28 cellular contexts compared by ENCODE assay signal in the genomic region with DNA sequence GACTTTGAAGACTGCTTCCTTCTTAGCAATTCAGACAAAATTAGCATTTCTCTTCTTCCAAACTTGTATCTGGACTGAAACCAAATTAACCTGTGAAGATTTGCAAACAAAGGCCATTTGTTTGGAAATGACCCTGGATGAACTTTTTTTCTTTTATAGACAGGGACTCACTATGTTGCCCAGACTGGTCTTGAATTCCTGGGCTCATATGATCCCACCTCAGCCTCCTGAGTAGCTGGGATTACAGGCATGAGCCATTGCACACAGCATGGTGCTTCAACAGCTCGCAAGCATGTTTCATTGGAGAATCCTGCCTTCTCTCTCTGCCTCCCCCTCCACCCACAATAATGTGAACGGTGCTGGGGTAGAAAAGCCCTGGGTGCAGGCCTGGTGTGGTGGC.
"Had no signal": no experiment of that assay in that cellular context is flagged by ENCODE, and none has a peak within 500 bp of the region (broad histone marks: within the 10 kb centered on the region; RNA-seq: fewer than 3 reads in every experiment).

No MANE protein-coding gene starts in this region.

- H3K27me3 ChIP-seq: brain microvascular endothelial cell, colonic mucosa had no signal

- H3K4me3 ChIP-seq: colonic mucosa had no signal

- H3K27ac ChIP-seq: brain microvascular endothelial cell, colonic mucosa, epithelial cell of prostate, WERI-Rb-1 had no signal

- H3K9me3 Mint-ChIP-seq: activated naive CD4-positive, alpha-beta T cell treated with anti-CD3 and anti-CD28 coated beads, Interleukin-2, amount 10 ng/mL, durations not matched to agents 7 days and 5 days; activated T-helper 1 cell treated with anti-CD3 and anti-CD28 coated beads, Interleukin-12 subunit alpha, Interleukin-12 subunit beta, Interleukin-2, Interleukin-4 antibody, amounts not matched to agents 30 ng/mL and 10 ng/mL and 1 ng/mL, durations not matched to agents 14 hours and 24 hours and 36 hours; activated T-helper 2 cell treated with anti-CD3 and anti-CD28 coated beads, Interferon-gamma antibody, Interleukin-2, Interleukin-4, amounts not matched to agents 10 μg/mL and 5 μg/mL and 100 μg/mL, durations not matched to agents 14 hours and 24 hours and 36 hours had no signal

- H3K27me3 Mint-ChIP-seq: activated CD8-positive, alpha-beta memory T cell treated with anti-CD3 and anti-CD28 coated beads, Interleukin-2, amount 10 ng/mL, durations not matched to agents 7 days and 5 days; activated naive CD4-positive, alpha-beta T cell treated with anti-CD3 and anti-CD28 coated beads, Interleukin-2, amount 10 ng/mL, durations not matched to agents 7 days and 5 days; T-helper 17 cell had no signal

- H3K27ac Mint-ChIP-seq: activated B cell treated with CpG ODN at 0.5 μM for 24 hours; activated CD8-positive, alpha-beta memory T cell treated with anti-CD3 and anti-CD28 coated beads, Interleukin-2, amount 10 ng/mL, durations not matched to agents 7 days and 5 days; activated naive CD4-positive, alpha-beta T cell treated with anti-CD3 and anti-CD28 coated beads, Interleukin-2, amount 10 ng/mL, durations not matched to agents 7 days and 5 days; activated T-helper 1 cell treated with anti-CD3 and anti-CD28 coated beads, Interleukin-12 subunit alpha, Interleukin-12 subunit beta, Interleukin-2, Interleukin-4 antibody, amounts not matched to agents 30 ng/mL and 10 ng/mL and 1 ng/mL, durations not matched to agents 14 hours and 24 hours and 36 hours; activated T-helper 2 cell treated with anti-CD3 and anti-CD28 coated beads, Interferon-gamma antibody, Interleukin-2, Interleukin-4, amounts not matched to agents 10 μg/mL and 5 μg/mL and 100 μg/mL, durations not matched to agents 14 hours and 24 hours and 36 hours; T-helper 2 cell treated with Interferon-gamma antibody and Interleukin-4, amounts not matched to agents 5 μg/mL and 100 μg/mL, for 36 hours had no signal

- H3K9me3 ChIP-seq: colonic mucosa had no signal

- H3K4me3 Mint-ChIP-seq: activated B cell treated with CpG ODN at 0.5 μM for 24 hours; activated CD8-positive, alpha-beta memory T cell treated with anti-CD3 and anti-CD28 coated beads, Interleukin-2, amount 10 ng/mL, durations not matched to agents 7 days and 5 days; activated CD8-positive, alpha-beta T cell treated with anti-CD3 and anti-CD28 coated beads, Interleukin-2, amount 10 ng/mL, durations not matched to agents 7 days and 5 days; activated naive CD4-positive, alpha-beta T cell treated with anti-CD3 and anti-CD28 coated beads, Interleukin-2, amount 10 ng/mL, durations not matched to agents 7 days and 5 days; activated T-helper 1 cell treated with anti-CD3 and anti-CD28 coated beads, Interleukin-12 subunit alpha, Interleukin-12 subunit beta, Interleukin-2, Interleukin-4 antibody, amounts not matched to agents 30 ng/mL and 10 ng/mL and 1 ng/mL, durations not matched to agents 14 hours and 24 hours and 36 hours; T-helper 17 cell; T-helper 2 cell treated with Interferon-gamma antibody and Interleukin-4, amounts not matched to agents 5 μg/mL and 100 μg/mL, for 36 hours had no signal

- H3K4me1 ChIP-seq: colonic mucosa had no signal

- DNase-seq: activated B cell treated with CpG ODN at 0.5 μM for 24 hours; activated CD4-positive, alpha-beta T cell treated with anti-CD3 and anti-CD28 coated beads for 48 hours; activated CD4-positive, alpha-beta T cell treated with anti-CD3 and anti-CD28 coated beads, Interleukin-2, amount 50 U/mL, for 1 hour; activated CD4-positive, alpha-beta T cell treated with anti-CD3 and anti-CD28 coated beads, Interleukin-2, amount 50 U/mL, for 48 hours; activated CD8-positive, alpha-beta memory T cell treated with anti-CD3 and anti-CD28 coated beads, Interleukin-2, amount 10 ng/mL, durations not matched to agents 7 days and 5 days; activated CD8-positive, alpha-beta memory T cell treated with anti-CD3 and anti-CD28 coated beads, Interleukin-2, amount 50 U/mL, for 4 hours; activated CD8-positive, alpha-beta T cell treated with anti-CD3 and anti-CD28 coated beads, Interleukin-2, amount 10 ng/mL, durations not matched to agents 7 days and 5 days; activated gamma-delta T cell; activated naive CD4-positive, alpha-beta T cell; activated naive CD4-positive, alpha-beta T cell treated with anti-CD3 and anti-CD28 coated beads, Interleukin-2, amount 10 ng/mL, durations not matched to agents 7 days and 5 days; activated T-cell treated with anti-CD3 and anti-CD28 coated beads, Interleukin-2, amount 50 U/mL, for 1 hour; activated T-cell treated with anti-CD3 and anti-CD28 coated beads, Interleukin-2, amount 50 U/mL, for 48 hours; amniotic stem cell; anterior cingulate cortex; brain microvascular endothelial cell; caudate nucleus; cerebellar nuclear complex; colonic mucosa; effector CD8-positive, alpha-beta T cell; foreskin fibroblast; T-helper 1 cell; T-helper 17 cell; T1000; WERI-Rb-1 had no signal

- H3K36me3 ChIP-seq: brain microvascular endothelial cell, colonic mucosa, WERI-Rb-1 had no signal
